ENCODE assay signal across 8 cellular contexts in the genomic region with DNA sequence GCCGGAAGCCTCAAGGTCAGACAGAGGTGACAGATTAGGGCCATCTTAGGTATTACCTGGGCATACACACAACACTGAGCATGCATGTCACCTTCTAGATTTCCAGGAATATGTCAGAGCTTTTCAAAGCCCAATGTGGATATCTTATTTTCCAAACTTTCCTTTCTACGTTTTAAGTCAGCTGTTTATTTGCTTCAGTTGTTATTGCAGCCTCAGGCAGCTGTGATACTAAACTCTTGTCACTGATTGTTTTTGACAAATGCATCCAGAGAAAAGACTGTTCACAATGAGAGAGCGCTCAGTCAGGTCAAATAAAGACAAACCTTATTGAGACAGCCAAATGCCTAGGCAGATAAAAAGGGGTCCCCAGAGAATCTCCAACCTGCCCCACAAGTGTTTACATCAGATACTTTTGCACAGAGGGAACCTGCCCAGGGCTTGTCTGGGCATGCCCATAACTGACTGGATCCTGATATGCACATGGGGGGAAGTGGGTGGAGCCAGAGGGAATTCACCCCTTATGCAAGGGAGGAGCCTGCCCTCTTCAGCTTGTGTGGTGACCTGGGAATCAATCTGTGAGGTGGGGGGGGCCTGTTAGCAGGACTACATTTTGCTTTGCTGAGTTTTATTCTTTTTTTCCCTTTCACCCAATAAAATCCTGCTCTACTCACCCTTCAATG. TPM values are rescaled to one million over a fixed set of nuclear protein-coding genes. Genes with fewer than 3 reads are reported as not detected.
DNase-seq lines count a peak whose midpoint lies in the region; ATAC-seq, FAIRE-seq and TF ChIP-seq lines count a peak whose summit lies in the region.

No MANE protein-coding gene starts in this region.

- TF ChIP-seq CTCF in HCT116 (IDR thresholded peaks at IDR 0.05 in 2 of 3, conservative IDR thresholded peaks at IDR 0.05 in 1 of 3; ENCODE audit: borderline replicate concordance in 1 of 3, insufficient read depth in 1 of 3, low read depth in 2 of 3, low read length in 2 of 3) (no peak), fibroblast of mammary gland (conservative IDR thresholded peaks at IDR 0.05; ENCODE audit: control insufficient read depth, insufficient read depth, low read depth, low read length) (no peak)

- H3K9me3 ChIP-seq in HCT116 (ENCODE audit: control insufficient read depth in 1 of 2, insufficient read depth in 1 of 2, low read depth in 1 of 2, low read length in 2 of 2) = peaks cover 10 to 11% of the 10 kb centered on the region in 2 experiments; a peak in 3 of 4 replicates

- H3K27me3 ChIP-seq in HCT116 (ENCODE audit: insufficient read depth, low read length) = no peaks in the 10 kb centered on the region

- POLR2A ChIA-PET in HCT116 (lab: Charles Lee) = no interaction called here

- H3K9ac ChIP-seq in HCT116 (ENCODE audit: low read length) = no peak overlapping the region

- TF ChIP-seq POLR2A in GM12892 (IDR thresholded peaks at IDR 0.05; ENCODE audit: low read depth, low read length) (no peak), HCT116 (IDR thresholded peaks at IDR 0.05; ENCODE audit: borderline replicate concordance, extremely low read depth, insufficient read depth, insufficient read length) (no peak)

- H3K4me1 ChIP-seq in HCT116 (ENCODE audit: control insufficient read depth in 1 of 2, insufficient read depth in 2 of 2, low read length in 2 of 2) = peaks cover 4 to 15% of the 10 kb centered on the region in 2 experiments; a peak in 3 of 4 replicates

- peaks cover 6% of the 10 kb centered on the region; the same call in 1 of the 2 replicates for H3K79me2 ChIP-seq in HCT116 (ENCODE audit: insufficient read depth, low read length)

- H3K9me2 ChIP-seq in HCT116 (ENCODE audit: insufficient read depth) = no peaks in the 10 kb centered on the region

- no peak overlapping the region; the same call in 1 of the 2 replicates for H3K4me2 ChIP-seq in HCT116 (ENCODE audit: low read length)

- H2AFZ ChIP-seq in HCT116 (ENCODE audit: low read depth, low read length, poor library complexity, severe bottlenecking) = no peak overlapping the region

- no TSS peak for BruUV-seq in HCT116 (replicated peaks; lab: Mats Ljungman, UMichigan)

- FAIRE-seq in GM12892 (lab: Jason Lieb, UNC) = peak; percentile 38

- RAD21 ChIA-PET in HCT116 (lab: Charles Lee; ENCODE audit: low non-redundant PET in 1 of 2, low total read pairs in 2 of 2, uncharacterized antibody in 2 of 2, unreplicated experiment in 2 of 2) = no interaction called here

- ATAC-seq in HCT116 (peak; percentile 89), HG03097 (IDR thresholded peaks at IDR 0.05; ENCODE audit: low FRiP score, unreplicated experiment) (no peak), HG03521 (IDR thresholded peaks at IDR 0.05; ENCODE audit: unreplicated experiment) (no peak)

- H3K36me3 ChIP-seq in HCT116 (ENCODE audit: control insufficient read depth in 1 of 2, insufficient read depth in 2 of 2, low read length in 2 of 2) = peaks cover 0 to 57% of the 10 kb centered on the region in 2 experiments; a peak in 3 of 4 replicates

- CTCF ChIA-PET in HCT116 (lab: Charles Lee) = no interaction called here

- H3K4me3 ChIP-seq in HCT116 (replicated peaks in 1 of 2; ENCODE audit: low read depth in 1 of 2, low read length in 2 of 2) (no peak overlapping the region), fibroblast of mammary gland (ENCODE audit: control insufficient read depth, low read depth, low read length) (no peak overlapping the region)

- H4K20me1 ChIP-seq in HCT116 (ENCODE audit: insufficient read depth) = no peaks in the 10 kb centered on the region

- DNase-seq in GM12892 (ENCODE audit: insufficient read length) (no peak), HCT116 (ENCODE audit: low read depth, low spot score) (no peak), NOMO-1 treated with dmso at 0.1 percent for 144 hours (lab: John Stamatoyannopoulos, UW; ENCODE audit: unreplicated experiment) (peak; percentile 67), fibroblast of mammary gland (ENCODE audit: low read depth) (peak; percentile 60), pons (ENCODE audit: low spot score) (no peak), amygdala (lab: John Stamatoyannopoulos, UW) (no peak)

- intact Hi-C loops in HCT116 (cut with micrococcal nuclease) = no loop called here

- no peak for TF ChIP-seq RAD21 in HCT116 (IDR thresholded peaks at IDR 0.05; ENCODE audit: low read depth)

- H3K27ac ChIP-seq in HCT116 (ENCODE audit: low read depth, low read length) = peak overlapping the region; percentile 62

TF ChIP-seq in HCT116, 20 proteins besides CTCF, POLR2A, EP300 and RAD21:
- TF ChIP-seq EZH2 (IDR thresholded peaks at IDR 0.05) = no peak
- no peak for TF ChIP-seq CEBPB (IDR thresholded peaks at IDR 0.05; ENCODE audit: low read depth)
- TF ChIP-seq ZNF274 (IDR thresholded peaks at IDR 0.05; ENCODE audit: low read depth, low read length) = no peak
- no peak for TF ChIP-seq SIN3A (IDR thresholded peaks at IDR 0.05; ENCODE audit: low read depth)
- TF ChIP-seq YY1 (IDR thresholded peaks at IDR 0.05; ENCODE audit: extremely low read depth, insufficient replicate concordance, low read depth, low read length) = no peak
- no peak for TF ChIP-seq EGR1 (IDR thresholded peaks at IDR 0.05; ENCODE audit: low read depth)
- TF ChIP-seq CBX3 (IDR thresholded peaks at IDR 0.05; ENCODE audit: low read depth) = no peak
- TF ChIP-seq TCF7L2 (IDR thresholded peaks at IDR 0.05; ENCODE audit: borderline replicate concordance, extremely low read depth, insufficient read depth, insufficient read length) = no peak
- TF ChIP-seq ELF1 (IDR thresholded peaks at IDR 0.05; ENCODE audit: borderline replicate concordance, low read depth) = no peak
- TF ChIP-seq, protein P1, sequence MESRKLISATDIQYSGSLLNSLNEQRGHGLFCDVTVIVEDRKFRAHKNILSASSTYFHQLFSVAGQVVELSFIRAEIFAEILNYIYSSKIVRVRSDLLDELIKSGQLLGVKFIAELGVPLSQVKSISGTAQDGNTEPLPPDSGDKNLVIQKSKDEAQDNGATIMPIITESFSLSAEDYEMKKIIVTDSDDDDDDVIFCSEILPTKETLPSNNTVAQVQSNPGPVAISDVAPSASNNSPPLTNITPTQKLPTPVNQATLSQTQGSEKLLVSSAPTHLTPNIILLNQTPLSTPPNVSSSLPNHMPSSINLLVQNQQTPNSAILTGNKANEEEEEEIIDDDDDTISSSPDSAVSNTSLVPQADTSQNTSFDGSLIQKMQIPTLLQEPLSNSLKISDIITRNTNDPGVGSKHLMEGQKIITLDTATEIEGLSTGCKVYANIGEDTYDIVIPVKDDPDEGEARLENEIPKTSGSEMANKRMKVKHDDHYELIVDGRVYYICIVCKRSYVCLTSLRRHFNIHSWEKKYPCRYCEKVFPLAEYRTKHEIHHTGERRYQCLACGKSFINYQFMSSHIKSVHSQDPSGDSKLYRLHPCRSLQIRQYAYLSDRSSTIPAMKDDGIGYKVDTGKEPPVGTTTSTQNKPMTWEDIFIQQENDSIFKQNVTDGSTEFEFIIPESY (IDR thresholded peaks at IDR 0.05; ENCODE audit: extremely low read depth, insufficient replicate concordance, low read length) = no peak
- no peak for TF ChIP-seq EZH2phosphoT487 (IDR thresholded peaks at IDR 0.05; ENCODE audit: borderline replicate concordance)
- TF ChIP-seq SRF (IDR thresholded peaks at IDR 0.05; ENCODE audit: low read depth) = no peak
- no peak for TF ChIP-seq POLR2AphosphoS5 (IDR thresholded peaks at IDR 0.05; ENCODE audit: low read depth, low read length)
- no peak for TF ChIP-seq JUND (IDR thresholded peaks at IDR 0.05)
TF ChIP-seq in HCT116: peak in this region for 0.

RNA-seq across cellular contexts. Expression of a gene that starts 28.5 kb away (rescaled TPM):
- 52.6 TPM for polyA plus RNA-seq in GM12892 (2012; ENCODE audit: missing spikeins)
- 46.9 TPM for total RNA-seq in HCT116 (2021; ENCODE audit: unreplicated experiment)
- 35.5 and 36.6 TPM in 2 replicates for polyA plus RNA-seq in HCT116 (2012)

RNA-seq across cellular contexts. Expression of a gene that starts 28.9 kb away (rescaled TPM):
- polyA plus RNA-seq in GM12892 (2012; ENCODE audit: missing spikeins) = 13.7 TPM
- 38.6 TPM for total RNA-seq in HCT116 (2021; ENCODE audit: unreplicated experiment)
- 12.1 and 19.1 TPM in 2 replicates for polyA plus RNA-seq in HCT116 (2012)

Comparison
In these comparisons a context has a peak if more than half of its experiments do, and no peak if none do; other contexts are left out.
1. DNase-seq: peak in NOMO-1 treated with dmso at 0.1 percent for 144 hours (single experiment) and fibroblast of mammary gland (single experiment); none in GM12892 (single experiment), HCT116 (single experiment), pons (single experiment) and amygdala (0 of 56).